ENCODE assay signal across 1 cellular context in the genomic region with DNA sequence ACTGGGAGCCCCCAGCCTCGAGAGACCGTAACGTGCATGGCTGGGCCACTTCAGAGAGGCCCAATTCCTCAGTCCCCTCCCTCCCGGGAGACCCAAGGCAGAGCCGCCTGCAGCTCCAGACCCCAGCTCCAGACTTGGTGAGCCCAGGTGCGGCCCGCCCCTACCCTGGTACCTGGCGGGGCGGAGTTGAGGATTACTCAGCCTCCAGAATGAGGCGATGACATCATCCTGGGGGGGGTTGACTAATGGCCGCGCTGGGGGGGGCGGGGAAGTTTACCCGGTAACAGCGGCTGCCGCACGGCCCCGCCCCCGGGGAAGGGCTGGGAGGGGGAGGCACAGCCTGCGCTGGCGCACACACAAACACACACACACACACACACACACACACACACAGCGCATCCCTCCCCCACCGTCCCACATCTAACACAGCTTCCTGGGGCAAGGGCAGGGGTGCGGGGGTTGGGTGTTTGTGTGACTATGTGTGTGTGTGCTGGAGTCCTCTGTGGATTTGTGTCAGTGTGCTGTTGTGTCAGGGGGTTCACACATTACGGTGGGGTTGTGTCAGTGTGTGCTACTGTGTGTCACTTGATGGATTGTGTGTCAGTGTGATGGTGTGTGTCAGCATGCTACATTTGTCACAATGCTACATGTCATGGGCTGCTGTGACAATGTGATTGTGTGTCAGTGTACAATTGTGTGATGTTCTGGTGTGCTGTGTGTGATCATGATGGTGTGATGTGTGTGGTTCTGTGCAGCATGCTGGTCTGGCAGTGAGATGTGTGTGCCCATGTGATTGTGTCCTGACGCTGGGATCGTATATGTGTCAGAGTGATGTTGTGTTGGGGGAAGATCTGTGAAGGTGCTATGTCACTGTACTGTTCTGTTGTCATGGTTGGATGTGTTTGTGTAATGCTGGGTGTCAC.
TF ChIP-seq lines count a peak whose summit lies in the region.

No MANE protein-coding gene starts in this region.

TF ChIP-seq in HepG2, 621 proteins besides CTCF, POLR2A, EP300 and RAD21 (continues in another document):
- TF ChIP-seq ATF7-NPFF (CRISPR knock-in tag; IDR thresholded peaks at IDR 0.05; ENCODE audit: low read depth) (no peak), GZF1 (CRISPR knock-in tag; IDR thresholded peaks at IDR 0.05) (no peak), MNT (IDR thresholded peaks at IDR 0.05) (peak; percentile 55), ADNP (CRISPR knock-in tag; IDR thresholded peaks at IDR 0.05) (peak; percentile 51; the same call in 1 of the 2 replicates), ZNF335 (CRISPR knock-in tag; IDR thresholded peaks at IDR 0.05) (0 out of 2 replicates have a peak, but pooled peaks have one; percentile 50), JUNB (CRISPR knock-in tag; IDR thresholded peaks at IDR 0.05; ENCODE audit: borderline replicate concordance) (0 out of 2 replicates have a peak, but pooled peaks have one; percentile 13), DMAP1 (CRISPR knock-in tag; IDR thresholded peaks at IDR 0.05) (0 out of 2 replicates have a peak, but pooled peaks have one; percentile 25), KLF15 (CRISPR knock-in tag; IDR thresholded peaks at IDR 0.05; ENCODE audit: borderline replicate concordance) (no peak), HOXA5 (CRISPR knock-in tag; IDR thresholded peaks at IDR 0.05) (peak; percentile 55; the same call in 1 of the 2 replicates), ASH2L (IDR thresholded peaks at IDR 0.05; ENCODE audit: insufficient read length, low read depth, low read length) (no peak), ZFY (CRISPR knock-in tag; IDR thresholded peaks at IDR 0.05) (0 out of 2 replicates have a peak, but pooled peaks have one; percentile 27), SP1 (IDR thresholded peaks at IDR 0.05) (no peak), SP1 (CRISPR knock-in tag; IDR thresholded peaks at IDR 0.05) (no peak; the same call in 1 of the 2 replicates), KLF13 (CRISPR knock-in tag; IDR thresholded peaks at IDR 0.05) (no peak; the same call in 1 of the 2 replicates), YY1 (IDR thresholded peaks at IDR 0.05; ENCODE audit: insufficient read depth, insufficient replicate concordance, low read depth, low read length) (peak; percentile 83), ZNF207 (IDR thresholded peaks at IDR 0.05; ENCODE audit: borderline replicate concordance) (0 out of 2 replicates have a peak, but pooled peaks have one; percentile 10), NONO (IDR thresholded peaks at IDR 0.05) (no peak), NONO (CRISPR knock-in tag; conservative IDR thresholded peaks at IDR 0.05) (peak; percentile 42; the same call in 1 of the 2 replicates), FOXO1 (CRISPR knock-in tag; IDR thresholded peaks at IDR 0.05) (no peak), ZBTB3 (CRISPR knock-in tag; IDR thresholded peaks at IDR 0.05; ENCODE audit: borderline replicate concordance, low read depth) (no peak; the same call in 1 of the 2 replicates), NRL (CRISPR knock-in tag; IDR thresholded peaks at IDR 0.05; ENCODE audit: borderline replicate concordance) (no peak), FOSL2 (CRISPR knock-in tag; IDR thresholded peaks at IDR 0.05) (peak; percentile 70), JUN (CRISPR knock-in tag; IDR thresholded peaks at IDR 0.05) (peak; percentile 91), ZC3H13 (CRISPR knock-in tag; IDR thresholded peaks at IDR 0.05) (peak; percentile 61; the same call in 1 of the 2 replicates), SAP130 (CRISPR knock-in tag; IDR thresholded peaks at IDR 0.05; ENCODE audit: low read depth) (peak; percentile 50; the same call in 1 of the 2 replicates), ZSCAN25 (CRISPR knock-in tag; IDR thresholded peaks at IDR 0.05) (peak; percentile 45; the same call in 1 of the 2 replicates), REL (CRISPR knock-in tag; conservative IDR thresholded peaks at IDR 0.05) (no peak), ZNF780A (CRISPR knock-in tag; IDR thresholded peaks at IDR 0.05) (peak; percentile 54; the same call in 1 of the 2 replicates), SP4 (CRISPR knock-in tag; IDR thresholded peaks at IDR 0.05) (no peak), ZEB1 (IDR thresholded peaks at IDR 0.05; ENCODE audit: insufficient replicate concordance, low read depth) (peak; percentile 91), DRAP1 (CRISPR knock-in tag; IDR thresholded peaks at IDR 0.05) (no peak), ZNF282 (IDR thresholded peaks at IDR 0.05; ENCODE audit: partially characterized antibody) (no peak), ZNF687 (CRISPR knock-in tag; IDR thresholded peaks at IDR 0.05) (peak; percentile 58), KAT8 (CRISPR knock-in tag; IDR thresholded peaks at IDR 0.05) (no peak), ZNF280D (CRISPR knock-in tag; IDR thresholded peaks at IDR 0.05) (peak; percentile 49; the same call in 1 of the 2 replicates)
- TF ChIP-seq, protein P1, sequence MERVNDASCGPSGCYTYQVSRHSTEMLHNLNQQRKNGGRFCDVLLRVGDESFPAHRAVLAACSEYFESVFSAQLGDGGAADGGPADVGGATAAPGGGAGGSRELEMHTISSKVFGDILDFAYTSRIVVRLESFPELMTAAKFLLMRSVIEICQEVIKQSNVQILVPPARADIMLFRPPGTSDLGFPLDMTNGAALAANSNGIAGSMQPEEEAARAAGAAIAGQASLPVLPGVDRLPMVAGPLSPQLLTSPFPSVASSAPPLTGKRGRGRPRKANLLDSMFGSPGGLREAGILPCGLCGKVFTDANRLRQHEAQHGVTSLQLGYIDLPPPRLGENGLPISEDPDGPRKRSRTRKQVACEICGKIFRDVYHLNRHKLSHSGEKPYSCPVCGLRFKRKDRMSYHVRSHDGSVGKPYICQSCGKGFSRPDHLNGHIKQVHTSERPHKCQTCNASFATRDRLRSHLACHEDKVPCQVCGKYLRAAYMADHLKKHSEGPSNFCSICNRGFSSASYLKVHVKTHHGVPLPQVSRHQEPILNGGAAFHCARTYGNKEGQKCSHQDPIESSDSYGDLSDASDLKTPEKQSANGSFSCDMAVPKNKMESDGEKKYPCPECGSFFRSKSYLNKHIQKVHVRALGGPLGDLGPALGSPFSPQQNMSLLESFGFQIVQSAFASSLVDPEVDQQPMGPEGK (CRISPR knock-in tag; IDR thresholded peaks at IDR 0.05): peak; percentile 91
- TF ChIP-seq, protein P2, sequence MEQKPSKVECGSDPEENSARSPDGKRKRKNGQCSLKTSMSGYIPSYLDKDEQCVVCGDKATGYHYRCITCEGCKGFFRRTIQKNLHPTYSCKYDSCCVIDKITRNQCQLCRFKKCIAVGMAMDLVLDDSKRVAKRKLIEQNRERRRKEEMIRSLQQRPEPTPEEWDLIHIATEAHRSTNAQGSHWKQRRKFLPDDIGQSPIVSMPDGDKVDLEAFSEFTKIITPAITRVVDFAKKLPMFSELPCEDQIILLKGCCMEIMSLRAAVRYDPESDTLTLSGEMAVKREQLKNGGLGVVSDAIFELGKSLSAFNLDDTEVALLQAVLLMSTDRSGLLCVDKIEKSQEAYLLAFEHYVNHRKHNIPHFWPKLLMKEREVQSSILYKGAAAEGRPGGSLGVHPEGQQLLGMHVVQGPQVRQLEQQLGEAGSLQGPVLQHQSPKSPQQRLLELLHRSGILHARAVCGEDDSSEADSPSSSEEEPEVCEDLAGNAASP (CRISPR knock-in tag; IDR thresholded peaks at IDR 0.05; ENCODE audit: borderline replicate concordance): no peak
- TF ChIP-seq, protein P3, sequence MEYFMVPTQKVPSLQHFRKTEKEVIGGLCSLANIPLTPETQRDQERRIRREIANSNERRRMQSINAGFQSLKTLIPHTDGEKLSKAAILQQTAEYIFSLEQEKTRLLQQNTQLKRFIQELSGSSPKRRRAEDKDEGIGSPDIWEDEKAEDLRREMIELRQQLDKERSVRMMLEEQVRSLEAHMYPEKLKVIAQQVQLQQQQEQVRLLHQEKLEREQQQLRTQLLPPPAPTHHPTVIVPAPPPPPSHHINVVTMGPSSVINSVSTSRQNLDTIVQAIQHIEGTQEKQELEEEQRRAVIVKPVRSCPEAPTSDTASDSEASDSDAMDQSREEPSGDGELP (IDR thresholded peaks at IDR 0.05; ENCODE audit: borderline replicate concordance, low read depth): peak; percentile 16; the same call in 1 of the 2 replicates
- TF ChIP-seq, protein P4, sequence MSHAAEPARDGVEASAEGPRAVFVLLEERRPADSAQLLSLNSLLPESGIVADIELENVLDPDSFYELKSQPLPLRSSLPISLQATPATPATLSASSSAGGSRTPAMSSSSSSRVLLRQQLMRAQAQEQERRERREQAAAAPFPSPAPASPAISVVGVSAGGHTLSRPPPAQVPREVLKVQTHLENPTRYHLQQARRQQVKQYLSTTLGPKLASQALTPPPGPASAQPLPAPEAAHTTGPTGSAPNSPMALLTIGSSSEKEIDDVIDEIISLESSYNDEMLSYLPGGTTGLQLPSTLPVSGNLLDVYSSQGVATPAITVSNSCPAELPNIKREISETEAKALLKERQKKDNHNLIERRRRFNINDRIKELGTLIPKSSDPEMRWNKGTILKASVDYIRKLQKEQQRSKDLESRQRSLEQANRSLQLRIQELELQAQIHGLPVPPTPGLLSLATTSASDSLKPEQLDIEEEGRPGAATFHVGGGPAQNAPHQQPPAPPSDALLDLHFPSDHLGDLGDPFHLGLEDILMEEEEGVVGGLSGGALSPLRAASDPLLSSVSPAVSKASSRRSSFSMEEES (CRISPR knock-in tag; IDR thresholded peaks at IDR 0.05): 0 out of 2 replicates have a peak, but pooled peaks have one; percentile 26
